In the genomic region with DNA sequence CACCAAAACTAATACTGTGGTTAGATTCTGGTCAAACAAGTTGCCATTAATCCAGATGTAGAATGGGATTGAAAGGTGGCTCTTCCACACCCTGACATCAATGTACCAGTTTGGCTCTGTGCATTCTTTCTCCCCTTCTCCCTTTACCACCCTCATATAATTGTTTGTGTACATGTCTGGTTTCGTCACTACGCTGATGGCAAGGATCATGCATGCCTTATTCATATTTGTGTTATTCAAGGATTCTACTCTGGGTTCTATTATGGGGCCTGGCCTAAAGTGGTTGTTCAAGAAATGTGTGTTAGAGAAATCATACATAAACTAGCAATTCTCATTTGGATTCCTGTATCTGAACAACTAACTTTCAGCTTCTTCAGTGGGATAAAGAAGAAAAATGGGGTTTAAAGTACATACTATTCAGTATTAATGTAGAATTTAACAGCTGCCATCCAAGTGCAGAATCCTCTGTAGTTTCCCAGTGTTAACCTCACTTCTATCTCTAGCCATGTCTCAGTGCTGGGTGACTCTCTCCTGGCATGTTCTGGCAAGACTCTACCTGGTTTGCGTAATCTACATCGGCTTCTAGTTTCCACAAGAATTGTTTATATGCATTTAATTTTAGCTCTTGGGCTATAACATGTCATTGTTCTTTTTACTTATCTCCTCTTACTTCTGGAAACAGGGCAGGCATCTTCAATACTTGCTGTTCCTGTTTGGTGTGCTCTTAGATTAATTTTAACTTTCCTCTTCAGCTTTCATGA, we compare ENCODE assay signal across 20 cellular contexts. TPM values are rescaled to one million over a fixed set of nuclear protein-coding genes. Genes with fewer than 3 reads are reported as not detected.
DNase-seq lines count a peak whose midpoint lies in the region; ATAC-seq and TF ChIP-seq lines count a peak whose summit lies in the region.
"Had no signal": no experiment of that assay in that cellular context is flagged by ENCODE, and none has a peak within 500 bp of the region (broad histone marks: within the 10 kb centered on the region; RNA-seq: fewer than 3 reads in every experiment).

No MANE protein-coding gene starts in this region.

- DNase-seq in HPDE6-E6E7 (ENCODE audit: extremely low spot score) (peak; percentile 65), OCI-M1 (lab: John Stamatoyannopoulos, UW) (peak; percentile 27), fibroblast of the aortic adventitia (ENCODE audit: low read depth) (peak; percentile 61), DMS 273 (lab: John Stamatoyannopoulos, UW; ENCODE audit: unreplicated experiment) (no peak)
- DNase-seq in activated CD4-positive, alpha-beta T cell treated with anti-CD3 and anti-CD28 coated beads for 48 hours = no peak
- no peak for DNase-seq in naive thymus-derived CD4-positive, alpha-beta T cell
- DNase-seq: activated CD4-positive, alpha-beta T cell treated with anti-CD3 and anti-CD28 coated beads for 36 hours; activated naive CD8-positive, alpha-beta T cell treated with anti-CD3 and anti-CD28 coated beads for 36 hours; activated T-cell treated with anti-CD3 and anti-CD28 coated beads, Interleukin-2, amount 50 U/mL, for 1 hour; effector memory CD8-positive, alpha-beta T cell; heart left ventricle; KG1; kidney; NCI-H2029 treated with DMSO at 0.1 percent for 48 hours; occipital lobe; stimulated activated naive B cell treated with anti-CD40 and anti-IgM and Interleukin-4, amounts not matched to agents 10 μg/mL and 1 μg/mL and 100 μg/mL, for 72 hours had no signal

- no peaks in the 10 kb centered on the region for H3K9me3 ChIP-seq in naive thymus-derived CD4-positive, alpha-beta T cell (ENCODE audit: control insufficient read depth in 2 of 3, low read length in 3 of 3)
- H3K9me3 ChIP-seq: heart left ventricle had no signal

- no peak for TF ChIP-seq CTCF in fibroblast of the aortic adventitia (IDR thresholded peaks at IDR 0.05; ENCODE audit: insufficient read depth, low read length)

- no peak for ATAC-seq in HG03460 (IDR thresholded peaks at IDR 0.05; ENCODE audit: unreplicated experiment)
- ATAC-seq in naive thymus-derived CD4-positive, alpha-beta T cell = no peak
- ATAC-seq: activated CD4-positive, alpha-beta T cell treated with anti-CD3 and anti-CD28 coated beads for 36 hours; effector memory CD8-positive, alpha-beta T cell; heart left ventricle; Right ventricle myocardium inferior; stimulated activated naive B cell treated with anti-CD40 and anti-IgM and Interleukin-4, amounts not matched to agents 10 μg/mL and 1 μg/mL and 100 μg/mL, for 72 hours had no signal

- peaks cover 0 to 35% (median 0%) of the 10 kb centered on the region in 5 donors for H3K27me3 Mint-ChIP-seq in naive thymus-derived CD4-positive, alpha-beta T cell
- H3K27me3 Mint-ChIP-seq: effector memory CD8-positive, alpha-beta T cell; stimulated activated naive B cell treated with anti-CD40 and anti-IgM and Interleukin-4, amounts not matched to agents 10 μg/mL and 1 μg/mL and 100 μg/mL, for 72 hours had no signal

- H3K4me3 Mint-ChIP-seq in naive thymus-derived CD4-positive, alpha-beta T cell = no peak overlapping the region
- H3K4me3 Mint-ChIP-seq: activated CD4-positive, alpha-beta T cell treated with anti-CD3 and anti-CD28 coated beads for 36 hours; activated naive CD8-positive, alpha-beta T cell treated with anti-CD3 and anti-CD28 coated beads for 36 hours; effector memory CD8-positive, alpha-beta T cell; stimulated activated naive B cell treated with anti-CD40 and anti-IgM and Interleukin-4, amounts not matched to agents 10 μg/mL and 1 μg/mL and 100 μg/mL, for 72 hours had no signal

- H3K4me1 Mint-ChIP-seq in naive thymus-derived CD4-positive, alpha-beta T cell = peaks cover 0 to 42% (median 4%) of the 10 kb centered on the region in 7 donors

- peaks cover 0 to 5% of the 10 kb centered on the region in 2 donors for H3K4me1 ChIP-seq in naive thymus-derived CD4-positive, alpha-beta T cell (ENCODE audit: control insufficient read depth in 2 of 2, insufficient read depth in 2 of 2, low read length in 2 of 2)

- H3K36me3 ChIP-seq in naive thymus-derived CD4-positive, alpha-beta T cell (ENCODE audit: control insufficient read depth in 2 of 3, insufficient read depth in 3 of 3, low read length in 3 of 3) = no peaks in the 10 kb centered on the region
- H3K36me3 ChIP-seq: heart left ventricle had no signal

- POLR2A ChIA-PET in naive thymus-derived CD4-positive, alpha-beta T cell (lab: Charles Lee) = no interaction called here

- CTCF ChIA-PET in naive thymus-derived CD4-positive, alpha-beta T cell (lab: Charles Lee) = interaction anchor here (0.6 to 8.6 kb wide), 9 partner anchors 10 to 415 kb away, joined by 3 to 108 read pairs (median 5); no protein-coding TSS in a partner anchor

- intact Hi-C loops in naive thymus-derived CD4-positive, alpha-beta T cell (cut with micrococcal nuclease) = loop anchor here (5.0 to 10.0 kb wide), 7 partner anchors 35 to 802 kb away; no protein-coding TSS in a partner anchor

- H3K27ac ChIP-seq in skin epidermis = peak overlapping the region in 12 of 21 experiments; percentile 5 to 65 (median 51)
- H3K27ac ChIP-seq in naive thymus-derived CD4-positive, alpha-beta T cell (ENCODE audit: low read depth, low read length) = no peak overlapping the region
- H3K27ac ChIP-seq: heart left ventricle had no signal

- no peaks in the 10 kb centered on the region for H3K27me3 ChIP-seq in naive thymus-derived CD4-positive, alpha-beta T cell (ENCODE audit: control insufficient read depth in 2 of 2, insufficient read depth in 2 of 2, low read length in 2 of 2)
- H3K27me3 ChIP-seq: heart left ventricle had no signal

- H3K27ac Mint-ChIP-seq in naive thymus-derived CD4-positive, alpha-beta T cell = peak overlapping the region in 2 of 9 donors; percentile 10 to 54
- H3K27ac Mint-ChIP-seq: activated CD4-positive, alpha-beta T cell treated with anti-CD3 and anti-CD28 coated beads for 36 hours; activated naive CD8-positive, alpha-beta T cell treated with anti-CD3 and anti-CD28 coated beads for 36 hours; effector memory CD8-positive, alpha-beta T cell; stimulated activated naive B cell treated with anti-CD40 and anti-IgM and Interleukin-4, amounts not matched to agents 10 μg/mL and 1 μg/mL and 100 μg/mL, for 72 hours had no signal

- H3K36me3 Mint-ChIP-seq in naive thymus-derived CD4-positive, alpha-beta T cell = peaks cover 0 to 2% (median 0%) of the 10 kb centered on the region in 5 donors
- H3K36me3 Mint-ChIP-seq: activated naive CD8-positive, alpha-beta T cell treated with anti-CD3 and anti-CD28 coated beads for 36 hours; stimulated activated naive B cell treated with anti-CD40 and anti-IgM and Interleukin-4, amounts not matched to agents 10 μg/mL and 1 μg/mL and 100 μg/mL, for 72 hours had no signal

- no peaks in the 10 kb centered on the region for H3K9me3 Mint-ChIP-seq in naive thymus-derived CD4-positive, alpha-beta T cell
- H3K9me3 Mint-ChIP-seq: activated naive CD8-positive, alpha-beta T cell treated with anti-CD3 and anti-CD28 coated beads for 36 hours; effector memory CD8-positive, alpha-beta T cell; stimulated activated naive B cell treated with anti-CD40 and anti-IgM and Interleukin-4, amounts not matched to agents 10 μg/mL and 1 μg/mL and 100 μg/mL, for 72 hours had no signal

- no peak overlapping the region for H3K4me3 ChIP-seq in fibroblast of the aortic adventitia (ENCODE audit: low read depth, low read length)
- no peak overlapping the region for H3K4me3 ChIP-seq in skin epidermis
- H3K4me3 ChIP-seq in naive thymus-derived CD4-positive, alpha-beta T cell (ENCODE audit: low read length) = no peak overlapping the region
- H3K4me3 ChIP-seq: heart left ventricle had no signal

RNA-seq across cellular contexts. Expression of a gene that starts 27.9 kb away (rescaled TPM):
- 16.0 and 35.8 TPM in 2 replicates for total RNA-seq in fibroblast of the aortic adventitia (ENCODE audit: low replicate concordance)
- 1 to 10 TPM in 2 of 5 experiments, under 1 TPM in 1, not detected in 2; 0.32 to 4.1 (median 1.6) TPM for total RNA-seq in naive thymus-derived CD4-positive, alpha-beta T cell
- not detected for polyA plus RNA-seq in naive thymus-derived CD4-positive, alpha-beta T cell
- total RNA-seq: activated CD4-positive, alpha-beta T cell treated with anti-CD3 and anti-CD28 coated beads for 36 hours; activated naive CD8-positive, alpha-beta T cell treated with anti-CD3 and anti-CD28 coated beads for 36 hours; Daoy had no signal

RNA-seq across cellular contexts. Expression of a gene that starts 42.5 kb away (rescaled TPM):
- total RNA-seq in fibroblast of the aortic adventitia (ENCODE audit: low replicate concordance) = 6.4 and 12.9 TPM in 2 replicates
- total RNA-seq in naive thymus-derived CD4-positive, alpha-beta T cell = 1 to 10 TPM in 1 of 5 experiments, under 1 TPM in 2, not detected in 2; 0.21 to 3.5 (median 0.61) TPM
- polyA plus RNA-seq in naive thymus-derived CD4-positive, alpha-beta T cell = not detected
- total RNA-seq: Daoy, Right ventricle myocardium inferior had no signal
- polyA plus RNA-seq: heart left ventricle had no signal

RNA-seq across cellular contexts. Expression of a gene that starts 42.9 kb away (rescaled TPM):
- 21.8 and 59.9 TPM in 2 replicates for total RNA-seq in fibroblast of the aortic adventitia (ENCODE audit: low replicate concordance)
- total RNA-seq in naive thymus-derived CD4-positive, alpha-beta T cell = 10 to 100 TPM in 1 of 5 experiments, 1 to 10 TPM in 1, under 1 TPM in 2, not detected in 1; 0.43 to 21.7 (median 1.7) TPM
- under 1 TPM in 1 of 2 donors, not detected in 1; 0.79 TPM for polyA plus RNA-seq in naive thymus-derived CD4-positive, alpha-beta T cell
- total RNA-seq: Daoy, occipital lobe had no signal
- polyA plus RNA-seq: heart left ventricle had no signal

Comparison
In these comparisons a context has a peak if more than half of its experiments do, and no peak if none do; other contexts are left out.
1. DNase-seq: peak in HPDE6-E6E7 (single experiment), OCI-M1 (single experiment) and fibroblast of the aortic adventitia (single experiment); none in activated CD4-positive, alpha-beta T cell treated with anti-CD3 and anti-CD28 coated beads for 48 hours (single experiment), naive thymus-derived CD4-positive, alpha-beta T cell (0 of 9) and DMS 273 (single experiment).